ENCODE assay signal across 8 cellular contexts in the genomic region with DNA sequence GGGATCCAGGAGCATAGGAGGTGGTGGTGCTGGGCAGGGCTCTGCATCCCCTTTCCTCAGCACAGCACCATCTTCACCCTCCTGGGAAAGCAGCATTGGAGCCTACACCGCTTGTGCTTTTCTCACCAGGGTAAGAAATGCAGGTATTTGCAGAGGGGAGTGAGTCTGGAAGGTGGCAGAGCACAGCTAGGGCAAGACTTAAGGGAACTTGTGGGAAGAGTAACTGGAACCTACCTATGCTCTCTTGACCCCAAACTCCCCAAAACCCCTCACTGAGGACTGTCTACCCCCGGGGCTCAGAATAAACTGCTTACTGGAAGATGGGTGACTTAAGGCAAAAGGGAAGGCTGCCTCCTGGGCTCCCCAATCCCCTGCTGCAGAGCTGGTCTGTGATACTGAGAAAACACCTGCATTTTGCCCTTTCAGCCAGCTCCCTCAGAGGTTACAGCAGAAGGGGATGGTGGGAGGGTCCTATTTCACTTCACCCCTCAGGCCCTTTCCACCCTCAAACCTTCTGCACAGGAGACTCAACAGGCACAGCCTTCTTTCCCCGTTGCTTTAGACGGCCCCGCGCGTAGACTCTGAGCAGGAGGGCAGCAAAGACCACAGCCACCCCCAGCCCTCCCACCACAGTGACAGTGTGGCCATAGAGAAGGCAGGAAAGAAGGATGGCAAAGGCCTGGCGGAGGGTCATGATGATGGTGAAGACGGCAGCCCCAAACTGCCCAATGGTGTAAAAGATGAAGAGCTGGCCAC. TPM values are rescaled to one million over a fixed set of nuclear protein-coding genes. Genes with fewer than 3 reads are reported as not detected.
A peak's percentile ranks its signal among the peaks of the same experiment; 100 is the strongest.
DNase-seq lines count a peak whose midpoint lies in the region; TF ChIP-seq lines count a peak whose summit lies in the region.

No MANE protein-coding gene starts in this region.

- peaks cover 81% of the 10 kb centered on the region for H3K4me1 Mint-ChIP-seq in activated naive CD8-positive, alpha-beta T cell (ENCODE audit: low read depth)

- intact Hi-C loops in posterior vena cava (cut with DNase I) = no loop called here
- intact Hi-C loops in tibial artery (cut with DNase I; ENCODE audit: low total_unique reads) = no loop called here

- peak; percentile 42 for DNase-seq in ELR (ENCODE audit: low read depth)
- DNase-seq in MM.1S = no peak
- DNase-seq in posterior vena cava (ENCODE audit: low spot score) = peak; percentile 69
- no peak for DNase-seq in amygdala (lab: John Stamatoyannopoulos, UW)
- DNase-seq in tibial artery = no peak
- no peak for DNase-seq in NCI-H146 (lab: John Stamatoyannopoulos, UW)
- DNase-seq in dermis blood vessel endothelial cell = no peak

- peak overlapping the region; percentile 5; the same call in 1 of the 2 replicates for H3K27ac ChIP-seq in MM.1S (ENCODE audit: low read length)
- H3K27ac ChIP-seq in tibial artery = no peak overlapping the region

- H3K4me3 ChIP-seq in MM.1S (ENCODE audit: low read length) = no peak overlapping the region
- H3K4me3 ChIP-seq in tibial artery = no peak overlapping the region

- H3F3A ChIP-seq in MM.1S (ENCODE audit: insufficient read depth, low read length) = peaks cover 88% of the 10 kb centered on the region

- peaks cover 66% of the 10 kb centered on the region for H3K79me2 ChIP-seq in MM.1S (ENCODE audit: low read length)

- H2AFZ ChIP-seq in MM.1S (ENCODE audit: low read length) = no peak overlapping the region

- peaks cover 40% of the 10 kb centered on the region for H3K4me1 ChIP-seq in MM.1S (ENCODE audit: low read length)
- peaks cover 0 to 36% (median 28%) of the 10 kb centered on the region in 4 donors for H3K4me1 ChIP-seq in tibial artery

- H4K20me1 ChIP-seq in MM.1S (ENCODE audit: insufficient read depth, low read length) = peaks cover 51% of the 10 kb centered on the region

- peaks cover 30% of the 10 kb centered on the region for H3K36me3 Mint-ChIP-seq in activated naive CD8-positive, alpha-beta T cell

- H3K9me2 ChIP-seq in MM.1S (replicated peaks; ENCODE audit: insufficient read depth, low read length) = no peaks in the 10 kb centered on the region

- peak overlapping the region; percentile 97 for H3K4me3 Mint-ChIP-seq in activated naive CD8-positive, alpha-beta T cell

- H3K4me2 ChIP-seq in MM.1S (ENCODE audit: low read depth, low read length) = no peak overlapping the region

- H3K9me3 Mint-ChIP-seq in activated naive CD8-positive, alpha-beta T cell (ENCODE audit: low read depth) = no peaks in the 10 kb centered on the region

- H3K9me3 ChIP-seq in MM.1S (replicated peaks; ENCODE audit: insufficient read depth, low read length) (no peaks in the 10 kb centered on the region), tibial artery (no peaks in the 10 kb centered on the region)

- no peak overlapping the region for H3K9ac ChIP-seq in MM.1S (ENCODE audit: low read length)

- H3K36me3 ChIP-seq in MM.1S (replicated peaks; ENCODE audit: insufficient read depth, low read length) (peaks cover 20% of the 10 kb centered on the region), tibial artery (peaks cover 55 to 66% (median 61%) of the 10 kb centered on the region in 3 donors)

- H3K27me3 Mint-ChIP-seq in activated naive CD8-positive, alpha-beta T cell = no peaks in the 10 kb centered on the region

- H3K27ac Mint-ChIP-seq in activated naive CD8-positive, alpha-beta T cell = peak overlapping the region; percentile 96

- TF ChIP-seq CTCF in MM.1S (IDR thresholded peaks at IDR 0.05; ENCODE audit: low read length) (no peak), tibial artery (IDR thresholded peaks at IDR 0.05) (no peak)

- H3K27me3 ChIP-seq in MM.1S (replicated peaks; ENCODE audit: insufficient read depth, low read length) (no peaks in the 10 kb centered on the region), tibial artery (no peaks in the 10 kb centered on the region)

RNA-seq across cellular contexts. Expression of a gene that starts 2.9 kb away (rescaled TPM):
- total RNA-seq in posterior vena cava (10 to 100 TPM; 23.1 to 28.9 TPM), dermis blood vessel endothelial cell (43.1 and 52.7 TPM in 2 replicates)

RNA-seq across cellular contexts. Expression of a gene that starts 7.5 kb away (rescaled TPM):
- total RNA-seq in posterior vena cava = 100 to 1,000 TPM; 414 to 463 TPM
- 558 and 784 TPM in 2 replicates for total RNA-seq in dermis blood vessel endothelial cell

RNA-seq across cellular contexts. Expression of a gene that starts 11.0 kb away (rescaled TPM):
- total RNA-seq in posterior vena cava (1 to 10 TPM; 4.5 to 6.7 TPM), dermis blood vessel endothelial cell (13.4 and 41.7 TPM in 2 replicates)

RNA-seq across cellular contexts. Expression of a gene that starts 15.9 kb away (rescaled TPM):
- total RNA-seq in posterior vena cava = not detected
- total RNA-seq in dermis blood vessel endothelial cell = not detected in 2 replicates

RNA-seq across cellular contexts. Expression of a gene that starts 31.0 kb away (rescaled TPM):
- total RNA-seq in posterior vena cava (10 to 100 TPM; 76.5 to 80.0 TPM), dermis blood vessel endothelial cell (41.7 and 64.8 TPM in 2 replicates)

Comparison
In these comparisons a context has a peak if more than half of its experiments do, and no peak if none do; other contexts are left out.
1. DNase-seq: peak in ELR (single experiment) and posterior vena cava (single experiment); none in MM.1S (single experiment), amygdala (0 of 56), tibial artery (0 of 2), NCI-H146 (single experiment) and dermis blood vessel endothelial cell (single experiment).